ENCODE assay signal across 8 cellular contexts in genomic region chr19:1853295-1854031, GRCh38. TPM values are rescaled to one million over a fixed set of nuclear protein-coding genes. Genes with fewer than 3 reads are reported as not detected.
DNase-seq lines count a peak whose midpoint lies in the region; ATAC-seq and TF ChIP-seq lines count a peak whose summit lies in the region.

No MANE protein-coding gene starts in this region.

- TF ChIP-seq CTCF in LNCAP (IDR thresholded peaks at IDR 0.05) (peak; percentile 97), heart left ventricle (IDR thresholded peaks at IDR 0.05) (peak; percentile 71 to 96 (median 88)), gastrocnemius medialis (IDR thresholded peaks at IDR 0.05 in 4 of 5, conservative IDR thresholded peaks at IDR 0.05 in 1 of 5) (peak; percentile 77 to 88 (median 85))

- H3K4me1 Mint-ChIP-seq in activated naive CD8-positive, alpha-beta T cell treated with anti-CD3 and anti-CD28 coated beads, Interleukin-2, amount 10 ng/mL, durations not matched to agents 7 days and 5 days = peaks cover 28% of the 10 kb centered on the region

- DNase-seq in Daoy (ENCODE audit: low read depth) = peak; percentile 88
- DNase-seq in T follicular helper cell (ENCODE audit: low read depth) = peak; percentile 77
- DNase-seq in activated naive CD8-positive, alpha-beta T cell treated with anti-CD3 and anti-CD28 coated beads, Interleukin-2, amount 10 ng/mL, durations not matched to agents 7 days and 5 days = peak; percentile 95
- peak; percentile 69 to 89 (median 80) for DNase-seq in heart left ventricle
- peak in 1 of 2 donors; percentile 67 for DNase-seq in gastrocnemius medialis

- in situ Hi-C loops in gastrocnemius medialis (cut with MboI; ENCODE audit: low sequenced_read_pairs in 4 of 4) = no loop called here

- H3K4me1 ChIP-seq in heart left ventricle (peaks cover 8 to 69% (median 44%) of the 10 kb centered on the region in 12 donors), gastrocnemius medialis (peaks cover 19 to 23% of the 10 kb centered on the region in 2 donors)

- H3K36me3 Mint-ChIP-seq in activated naive CD8-positive, alpha-beta T cell treated with anti-CD3 and anti-CD28 coated beads, Interleukin-2, amount 10 ng/mL, durations not matched to agents 7 days and 5 days = no peaks in the 10 kb centered on the region

- H3K36me3 ChIP-seq in heart left ventricle (peaks cover 0 to 6% (median 0%) of the 10 kb centered on the region in 9 donors), gastrocnemius medialis (no peaks in the 10 kb centered on the region)

- H3K27ac ChIP-seq in heart left ventricle (peak overlapping the region in 4 of 12 donors; percentile 7 to 49 (median 41)), gastrocnemius medialis (no peak overlapping the region)

- peak; percentile 21 for ATAC-seq in activated naive CD8-positive, alpha-beta T cell treated with anti-CD3 and anti-CD28 coated beads, Interleukin-2, amount 10 ng/mL, durations not matched to agents 7 days and 5 days (ENCODE audit: low read depth)
- ATAC-seq in heart left ventricle (peak in 3 of 4 donors; percentile 1 to 10 (median 4)), gastrocnemius medialis (peak in 1 of 2 donors; percentile 34), GM21526 (IDR thresholded peaks at IDR 0.05; ENCODE audit: low FRiP score, unreplicated experiment) (no peak), HG02759 (IDR thresholded peaks at IDR 0.05; ENCODE audit: unreplicated experiment) (no peak)

- no peaks in the 10 kb centered on the region for H3K27me3 Mint-ChIP-seq in activated naive CD8-positive, alpha-beta T cell treated with anti-CD3 and anti-CD28 coated beads, Interleukin-2, amount 10 ng/mL, durations not matched to agents 7 days and 5 days

- POLR2A ChIA-PET in activated naive CD8-positive, alpha-beta T cell treated with anti-CD3 and anti-CD28 coated beads, Interleukin-2, amount 10 ng/mL, durations not matched to agents 7 days and 5 days (lab: Charles Lee) = interaction anchor here (0.6 to 2.7 kb wide), 4 partner anchors 22 to 601 kb away, joined by 3 to 11 read pairs (median 3); no protein-coding TSS in a partner anchor

- peak overlapping the region; percentile 96 for H3K27ac Mint-ChIP-seq in activated naive CD8-positive, alpha-beta T cell treated with anti-CD3 and anti-CD28 coated beads, Interleukin-2, amount 10 ng/mL, durations not matched to agents 7 days and 5 days

- H3K27me3 ChIP-seq in heart left ventricle (peaks cover 0 to 7% (median 0%) of the 10 kb centered on the region in 9 donors), gastrocnemius medialis (peaks cover 2 to 14% (median 3%) of the 10 kb centered on the region in 3 donors)

- 39 to 48% (median 40%) methylated on average over 20 to 27 of the region's 27 CpGs for WGBS in heart left ventricle, 4 donors

- peak overlapping the region in 1 of 12 donors; percentile 2 for H3K4me3 ChIP-seq in heart left ventricle
- H3K4me3 ChIP-seq in gastrocnemius medialis = no peak overlapping the region

- no peaks in the 10 kb centered on the region for H3K9me3 ChIP-seq in heart left ventricle
- no peaks in the 10 kb centered on the region for H3K9me3 ChIP-seq in gastrocnemius medialis

- no peaks in the 10 kb centered on the region for H3K9me3 Mint-ChIP-seq in activated naive CD8-positive, alpha-beta T cell treated with anti-CD3 and anti-CD28 coated beads, Interleukin-2, amount 10 ng/mL, durations not matched to agents 7 days and 5 days

- H3K4me3 Mint-ChIP-seq in activated naive CD8-positive, alpha-beta T cell treated with anti-CD3 and anti-CD28 coated beads, Interleukin-2, amount 10 ng/mL, durations not matched to agents 7 days and 5 days = peak overlapping the region; percentile 72

- no peak for TF ChIP-seq POLR2A in heart left ventricle (IDR thresholded peaks at IDR 0.05)
- TF ChIP-seq POLR2A in gastrocnemius medialis (IDR thresholded peaks at IDR 0.05) = no peak

- intact Hi-C loops in heart left ventricle (cut with DNase I) = no loop called here
- intact Hi-C loops in gastrocnemius medialis (cut with DNase I; ENCODE audit: low total_unique reads) = no loop called here

RNA-seq across cellular contexts. Expression of gene REXO1, which starts 5.2 kb away (rescaled TPM):
- 8.1 and 11.3 TPM in 2 replicates for total RNA-seq in Daoy (2014; rRNA removed; shearing (Covaris generic))
- total RNA-seq in activated naive CD8-positive, alpha-beta T cell treated with anti-CD3 and anti-CD28 coated beads, Interleukin-2, amount 10 ng/mL, durations not matched to agents 7 days and 5 days = 10 to 100 TPM; 57.9 to 60.4 TPM
- total RNA-seq in heart left ventricle (10 to 100 TPM; 13.2 to 22.4 (median 16.5) TPM), gastrocnemius medialis (10 to 100 TPM; 10.8 to 28.5 (median 20.5) TPM)
- polyA plus RNA-seq in heart left ventricle = 10 to 100 TPM; 16.3 to 16.4 TPM

RNA-seq across cellular contexts. Expression of gene KLF16, which starts 9.9 kb away (rescaled TPM):
- total RNA-seq in Daoy (2014; rRNA removed; shearing (Covaris generic)) = 5.5 and 5.7 TPM in 2 replicates
- 10 to 100 TPM; 21.5 to 21.8 TPM for total RNA-seq in activated naive CD8-positive, alpha-beta T cell treated with anti-CD3 and anti-CD28 coated beads, Interleukin-2, amount 10 ng/mL, durations not matched to agents 7 days and 5 days
- total RNA-seq in heart left ventricle = 10 to 100 TPM in 4 of 9 donors, 1 to 10 TPM in 5; 2.9 to 19.7 (median 9.2) TPM
- 10 to 100 TPM in 1 of 2 donors, 1 to 10 TPM in 1; 3.5 to 10.2 TPM for polyA plus RNA-seq in heart left ventricle
- total RNA-seq in gastrocnemius medialis = 1 to 10 TPM in 3 of 4 donors, under 1 TPM in 1; 0.58 to 4.0 (median 1.4) TPM

RNA-seq across cellular contexts. Expression of gene ABHD17A, which starts 31.8 kb away (rescaled TPM):
- total RNA-seq in Daoy (2014; rRNA removed; shearing (Covaris generic)) = 66.9 and 76.5 TPM in 2 replicates
- 100 to 1,000 TPM; 185 to 194 TPM for total RNA-seq in activated naive CD8-positive, alpha-beta T cell treated with anti-CD3 and anti-CD28 coated beads, Interleukin-2, amount 10 ng/mL, durations not matched to agents 7 days and 5 days
- total RNA-seq in heart left ventricle (100 to 1,000 TPM in 2 of 9 donors, 10 to 100 TPM in 7; 48.5 to 121 (median 52.0) TPM), gastrocnemius medialis (10 to 100 TPM; 49.4 to 87.7 (median 70.8) TPM)
- polyA plus RNA-seq in heart left ventricle = 100 to 1,000 TPM in 1 of 2 donors, 10 to 100 TPM in 1; 64.1 to 116 TPM

RNA-seq across cellular contexts. Expression of gene ATP8B3, which starts 41.4 kb away (rescaled TPM):
- total RNA-seq in Daoy (2014; rRNA removed; shearing (Covaris generic)) = 1.8 TPM in 1 of 2 replicates, not detected in the other
- 10 to 100 TPM; 17.0 to 18.6 TPM for total RNA-seq in activated naive CD8-positive, alpha-beta T cell treated with anti-CD3 and anti-CD28 coated beads, Interleukin-2, amount 10 ng/mL, durations not matched to agents 7 days and 5 days
- total RNA-seq in heart left ventricle (1 to 10 TPM in 3 of 9 donors, under 1 TPM in 6; 0.19 to 3.5 (median 0.72) TPM), gastrocnemius medialis (under 1 TPM in 2 of 4 donors, not detected in 2; 0.09 to 0.24 TPM)
- polyA plus RNA-seq in heart left ventricle = under 1 TPM; 0.42 to 0.78 TPM

RNA-seq across cellular contexts. Expression of gene ADAT3, which starts 51.7 kb away (rescaled TPM):
- total RNA-seq in Daoy (2014; rRNA removed; shearing (Covaris generic)) = 4.0 and 11.1 TPM in 2 replicates
- 1 to 10 TPM; 7.6 to 9.3 TPM for total RNA-seq in activated naive CD8-positive, alpha-beta T cell treated with anti-CD3 and anti-CD28 coated beads, Interleukin-2, amount 10 ng/mL, durations not matched to agents 7 days and 5 days
- total RNA-seq in heart left ventricle = 1 to 10 TPM; 1.2 to 5.1 (median 1.9) TPM
- 1 to 10 TPM; 1.6 to 3.1 TPM for polyA plus RNA-seq in heart left ventricle
- total RNA-seq in gastrocnemius medialis = 1 to 10 TPM; 2.1 to 3.6 (median 3.1) TPM

Comparison
In these comparisons a context has a peak if more than half of its experiments do, and no peak if none do; other contexts are left out.
1. ATAC-seq: peak in activated naive CD8-positive, alpha-beta T cell treated with anti-CD3 and anti-CD28 coated beads, Interleukin-2, amount 10 ng/mL, durations not matched to agents 7 days and 5 days (single experiment) and heart left ventricle (3 of 4); none in GM21526 (single experiment) and HG02759 (single experiment).
2. Peak in every context shown above with its lines, with median percentiles within 50 percentile points of each other: CTCF ChIP-seq.